ENCODE assay signal across 23 cellular contexts in genomic region chr4:20638825-20639224, GRCh38.
"Had no signal": no experiment of that assay in that cellular context is flagged by ENCODE, and none has a peak within 500 bp of the region (broad histone marks: within the 10 kb centered on the region; RNA-seq: fewer than 3 reads in every experiment).

No MANE protein-coding gene starts in this region.

- H3K9me3 ChIP-seq: esophagus squamous epithelium, suprapubic skin, transverse colon had no signal

- H3K4me3 ChIP-seq: cardiac muscle cell, esophagus squamous epithelium, heart right ventricle, neural progenitor cell, skin epidermis, suprapubic skin, transverse colon had no signal

- H3K4me2 ChIP-seq: neural progenitor cell had no signal

- H3K9me3 Mint-ChIP-seq: activated CD4-positive, alpha-beta memory T cell treated with anti-CD3 and anti-CD28 coated beads, Interleukin-2, amount 10 ng/mL, durations not matched to agents 7 days and 5 days; dendritic cell treated with granulocyte-macrophage colony-stimulating factor and Interleukin-4, amounts not matched to agents 40 ng/mL and 50 ng/mL, for 4 days; stimulated activated naive CD8-positive, alpha-beta T cell treated with anti-CD3 and anti-CD28 coated beads, Interleukin-15, Interleukin-2, amounts not matched to agents 100 ng/mL and 50 ng/mL, for 24 hours had no signal

- H3K27ac ChIP-seq: cardiac muscle cell, esophagus squamous epithelium, heart right ventricle, neural progenitor cell, skin epidermis, suprapubic skin had no signal

- H3K4me3 Mint-ChIP-seq: activated CD4-positive, alpha-beta memory T cell treated with anti-CD3 and anti-CD28 coated beads, Interleukin-2, amount 10 ng/mL, durations not matched to agents 7 days and 5 days; activated CD8-positive, alpha-beta memory T cell treated with anti-CD3 and anti-CD28 coated beads, Interleukin-2, amount 10 ng/mL, durations not matched to agents 7 days and 5 days; activated naive CD8-positive, alpha-beta T cell; dendritic cell treated with granulocyte-macrophage colony-stimulating factor and Interleukin-4, amounts not matched to agents 40 ng/mL and 50 ng/mL, for 4 days; neural progenitor cell; stimulated activated naive CD8-positive, alpha-beta T cell treated with anti-CD3 and anti-CD28 coated beads, Interleukin-15, Interleukin-2, amounts not matched to agents 100 ng/mL and 50 ng/mL, for 24 hours had no signal

- ATAC-seq: activated CD8-positive, alpha-beta memory T cell treated with anti-CD3 and anti-CD28 coated beads, Interleukin-2, amount 10 ng/mL, durations not matched to agents 7 days and 5 days; left ventricle myocardium superior had no signal

- H3K27ac Mint-ChIP-seq: activated CD4-positive, alpha-beta memory T cell treated with anti-CD3 and anti-CD28 coated beads, Interleukin-2, amount 10 ng/mL, durations not matched to agents 7 days and 5 days; activated CD8-positive, alpha-beta memory T cell treated with anti-CD3 and anti-CD28 coated beads, Interleukin-2, amount 10 ng/mL, durations not matched to agents 7 days and 5 days; activated naive CD8-positive, alpha-beta T cell; dendritic cell treated with granulocyte-macrophage colony-stimulating factor and Interleukin-4, amounts not matched to agents 40 ng/mL and 50 ng/mL, for 4 days; naive B cell; neural progenitor cell; progenitor cell of endocrine pancreas; stimulated activated naive CD8-positive, alpha-beta T cell treated with anti-CD3 and anti-CD28 coated beads, Interleukin-15, Interleukin-2, amounts not matched to agents 100 ng/mL and 50 ng/mL, for 24 hours had no signal

- H3K4me1 ChIP-seq: esophagus squamous epithelium, heart right ventricle, neural progenitor cell, suprapubic skin had no signal

- H3K4me1 Mint-ChIP-seq: activated CD4-positive, alpha-beta memory T cell treated with anti-CD3 and anti-CD28 coated beads, Interleukin-2, amount 10 ng/mL, durations not matched to agents 7 days and 5 days; activated CD8-positive, alpha-beta memory T cell treated with anti-CD3 and anti-CD28 coated beads, Interleukin-2, amount 10 ng/mL, durations not matched to agents 7 days and 5 days; naive B cell had no signal

- H3K36me3 ChIP-seq: cardiac muscle cell, esophagus squamous epithelium, heart right ventricle, neural progenitor cell, suprapubic skin, transverse colon had no signal

- H3K27me3 Mint-ChIP-seq: progenitor cell of endocrine pancreas had no signal

- H3K36me3 Mint-ChIP-seq: activated CD8-positive, alpha-beta memory T cell treated with anti-CD3 and anti-CD28 coated beads, Interleukin-2, amount 10 ng/mL, durations not matched to agents 7 days and 5 days; activated naive CD8-positive, alpha-beta T cell; naive B cell had no signal

- DNase-seq: activated CD4-positive, alpha-beta memory T cell treated with anti-CD3 and anti-CD28 coated beads, Interleukin-2, amount 10 ng/mL, durations not matched to agents 7 days and 5 days; activated CD4-positive, alpha-beta T cell treated with anti-CD3 and anti-CD28 coated beads for 48 hours; activated CD4-positive, CD25-positive, alpha-beta regulatory T cell; activated CD8-positive, alpha-beta memory T cell treated with anti-CD3 and anti-CD28 coated beads, Interleukin-2, amount 10 ng/mL, durations not matched to agents 7 days and 5 days; amniotic stem cell; effector CD8-positive, alpha-beta T cell; esophagus squamous epithelium; heart right ventricle; left ventricle myocardium superior; naive B cell; right cardiac atrium; stimulated activated CD4-positive, alpha-beta T cell treated with anti-CD3 and anti-CD28 coated beads, Interleukin-15, amount 100 ng/mL, for 24 hours; stimulated activated CD4-positive, alpha-beta T cell treated with anti-CD3 and anti-CD28 coated beads, Interleukin-2, amount 100 ng/mL, for 48 hours; T-helper 9 cell; transverse colon had no signal

- H3K9ac ChIP-seq: neural progenitor cell had no signal

- H3K27me3 ChIP-seq: cardiac muscle cell, esophagus squamous epithelium, heart right ventricle, neural progenitor cell, suprapubic skin, transverse colon had no signal

- H2AFZ ChIP-seq: neural progenitor cell had no signal
